Comparison of ENCODE assay signal across 25 cellular contexts in the genomic region with DNA sequence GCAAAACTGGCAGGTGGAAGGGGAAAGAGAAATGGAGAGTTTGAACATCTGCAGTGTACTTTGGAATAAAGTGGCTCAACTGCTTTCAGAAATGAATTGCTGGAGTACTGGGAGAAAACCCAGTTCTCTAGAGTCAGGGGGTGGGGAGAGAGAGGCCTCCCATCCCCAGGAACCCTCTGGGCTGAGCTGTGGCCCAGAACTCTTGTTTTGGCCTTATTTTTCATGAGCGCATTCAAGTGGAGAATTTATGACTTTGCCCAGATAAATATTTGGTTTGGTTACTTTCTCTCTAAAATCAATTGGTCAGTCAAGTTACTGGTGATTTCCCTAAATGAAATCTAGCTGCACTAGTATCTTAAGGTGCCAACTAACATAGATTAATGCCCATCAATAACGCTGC. TPM values are rescaled to one million over a fixed set of nuclear protein-coding genes. Genes with fewer than 3 reads are reported as not detected.
DNase-seq lines count a peak whose midpoint lies in the region; ATAC-seq and TF ChIP-seq lines count a peak whose summit lies in the region.
"Had no signal": no experiment of that assay in that cellular context is flagged by ENCODE, and none has a peak within 500 bp of the region (broad histone marks: within the 10 kb centered on the region; RNA-seq: fewer than 3 reads in every experiment).

No MANE protein-coding gene starts in this region.

- no peak overlapping the region for H3K4me3 Mint-ChIP-seq in activated T-cell treated with anti-CD3 and anti-CD28 coated beads, Interleukin-2, amount 50 U/mL, for 72 hours
- H3K4me3 Mint-ChIP-seq: CD4-positive, CD25-positive, alpha-beta regulatory T cell had no signal

- H2BK20ac ChIP-seq in IMR-90 (ENCODE audit: low read depth, low read length), result no peak overlapping the region

- H2AFZ ChIP-seq in IMR-90 (replicated peaks; ENCODE audit: low read length, poor library complexity), result no peak overlapping the region

- TF ChIP-seq EP300 in sigmoid colon (IDR thresholded peaks at IDR 0.05), result no peak

- intact Hi-C loops in IMR-90 (cut with micrococcal nuclease), result no loop called here
- intact Hi-C loops in right lobe of liver (cut with DNase I), result no loop called here
- intact Hi-C loops in sigmoid colon (cut with DNase I), result no loop called here

- dilution Hi-C loops in IMR-90 (cut with HindIII; ENCODE audit: low sequenced_read_pairs, unreplicated experiment), result no loop called here

- peaks cover 20 to 75% of the 10 kb centered on the region in 2 experiments for H3K79me1 ChIP-seq in IMR-90 (ENCODE audit: low read depth in 1 of 2, low read length in 2 of 2)

- no peak overlapping the region for H4K8ac ChIP-seq in IMR-90 (ENCODE audit: low read depth in 2 of 2, low read length in 2 of 2)

- H3K4me1 Mint-ChIP-seq in activated T-cell treated with anti-CD3 and anti-CD28 coated beads, Interleukin-2, amount 50 U/mL, for 72 hours (ENCODE audit: low read depth), result no peaks in the 10 kb centered on the region

- peaks cover 52% of the 10 kb centered on the region for H3K36me3 ChIP-seq in IMR-90 (ENCODE audit: control insufficient read depth, insufficient read depth, low read length)
- peaks cover 0 to 12% (median 4%) of the 10 kb centered on the region in 4 donors for H3K36me3 ChIP-seq in right lobe of liver
- H3K36me3 ChIP-seq in sigmoid colon, result peaks cover 17 to 86% (median 37%) of the 10 kb centered on the region in 4 donors

- no peak overlapping the region for H3K56ac ChIP-seq in IMR-90 (ENCODE audit: extremely low read depth, insufficient read depth, low read length)

- no peak overlapping the region for H3K18ac ChIP-seq in IMR-90 (ENCODE audit: low read depth, low read length)

- H3K9ac ChIP-seq in IMR-90 (ENCODE audit: low read depth, low read length), result no peak overlapping the region

- H2BK5ac ChIP-seq in IMR-90 (ENCODE audit: low read depth, low read length, poor library complexity, severe bottlenecking), result no peak overlapping the region

- H3K23ac ChIP-seq in IMR-90 (ENCODE audit: low read depth, low read length), result no peak overlapping the region

- no peak overlapping the region for H3K4me3 ChIP-seq in IMR-90 (ENCODE audit: insufficient read depth, low read depth, low read length)
- no peak overlapping the region for H3K4me3 ChIP-seq in coronary artery
- no peak overlapping the region for H3K4me3 ChIP-seq in right lobe of liver
- peak overlapping the region in 2 of 4 donors; percentile 1 to 3 for H3K4me3 ChIP-seq in sigmoid colon
- H3K4me3 ChIP-seq: GM12878, HAP-1, K562, SJSA1 had no signal

- H3K27ac Mint-ChIP-seq in activated T-cell treated with anti-CD3 and anti-CD28 coated beads, Interleukin-2, amount 50 U/mL, for 72 hours, result no peak overlapping the region
- H3K27ac Mint-ChIP-seq: CD4-positive, CD25-positive, alpha-beta regulatory T cell; HFFc6 had no signal

- ATAC-seq in IMR-90 (ENCODE audit: low read depth), result no peak
- peak; percentile 80 to 88 (median 82) for ATAC-seq in right lobe of liver
- ATAC-seq in HG02571 (IDR thresholded peaks at IDR 0.05; ENCODE audit: unreplicated experiment), result no peak
- ATAC-seq in activated T-cell treated with anti-CD3 and anti-CD28 coated beads, Interleukin-2, amount 50 U/mL, for 72 hours (replicated peaks in 1 of 2), result no peak
- ATAC-seq: GM12878, K562, Right ventricle myocardium inferior had no signal

- no peak overlapping the region for H3K4me2 ChIP-seq in IMR-90 (ENCODE audit: low read depth, low read length)

- in situ Hi-C loops in IMR-90 (cut with MboI; ENCODE audit: low sequenced_read_pairs), result no loop called here

- no peak for TF ChIP-seq CTCF in IMR-90 (conservative IDR thresholded peaks at IDR 0.05; ENCODE audit: low read depth, low read length)
- TF ChIP-seq CTCF in coronary artery (IDR thresholded peaks at IDR 0.05), result no peak
- TF ChIP-seq CTCF in right lobe of liver (IDR thresholded peaks at IDR 0.05), result no peak
- TF ChIP-seq CTCF in sigmoid colon (IDR thresholded peaks at IDR 0.05), result no peak
- no peak for TF ChIP-seq CTCF in GM10266 (IDR thresholded peaks at IDR 0.05; ENCODE audit: control insufficient read depth, insufficient read depth, low read depth, missing control alignments)

- no peak for DNase-seq in IMR-90
- no peak for DNase-seq in coronary artery (ENCODE audit: low spot score)
- peak in 1 of 3 donors; percentile 69 for DNase-seq in right lobe of liver
- no peak for DNase-seq in sigmoid colon
- no peak for DNase-seq in GM10266 (ENCODE audit: extremely low spot score)
- no peak for DNase-seq in activated T-cell treated with anti-CD3 and anti-CD28 coated beads, Interleukin-2, amount 50 U/mL, for 72 hours
- no peak for DNase-seq in NCI-H187 (lab: John Stamatoyannopoulos, UW)
- DNase-seq: CD4-positive, CD25-positive, alpha-beta regulatory T cell; GOT3; HFFc6; Kasumi-1; MV-4-11; NCI-H1105; NCI-H1436 treated with DMSO at 0.1 percent for 48 hours; NCI-H1930; NCI-H2107; NCI-H446; NCI-H524 treated with DMSO at 0.1 percent for 48 hours; NCI-H774 had no signal

- WGBS in IMR-90 (ENCODE audit: extremely low coverage in 2 of 2, insufficient read length in 1 of 2), 2 experiments, result no CpG with 5 or more reads among the region's 2 CpGs
- 37% methylated on average over 2 of the region's 2 CpGs for WGBS in right lobe of liver (ENCODE audit: insufficient coverage, low coverage, low lambda C conversion rate, missing lambda C conversion rate)
- WGBS in sigmoid colon, 2 donors, result 89 to 92% methylated on average over 2 of the region's 2 CpGs

- H3K9me1 ChIP-seq in IMR-90 (ENCODE audit: insufficient read depth, low read length), result peaks cover 20% of the 10 kb centered on the region

- no peaks in the 10 kb centered on the region for H3K9me3 Mint-ChIP-seq in activated T-cell treated with anti-CD3 and anti-CD28 coated beads, Interleukin-2, amount 50 U/mL, for 72 hours
- H3K9me3 Mint-ChIP-seq: CD4-positive, CD25-positive, alpha-beta regulatory T cell; HFFc6 had no signal

- H3K27ac ChIP-seq in IMR-90 (ENCODE audit: insufficient read depth, low read length) (no peak overlapping the region), coronary artery (peak overlapping the region; percentile 0 to 53), right lobe of liver (peak overlapping the region in 1 of 3 donors; percentile 58), sigmoid colon (peak overlapping the region; percentile 53 to 98 (median 79))
- H3K27ac ChIP-seq: SJSA1 had no signal

- H3K14ac ChIP-seq in IMR-90 (replicated peaks; ENCODE audit: low read depth, low read length), result no peak overlapping the region

- no peaks in the 10 kb centered on the region for H3K27me3 Mint-ChIP-seq in activated T-cell treated with anti-CD3 and anti-CD28 coated beads, Interleukin-2, amount 50 U/mL, for 72 hours (ENCODE audit: low read depth)
- H3K27me3 Mint-ChIP-seq: CD4-positive, CD25-positive, alpha-beta regulatory T cell had no signal

- H4K20me1 ChIP-seq in IMR-90 (ENCODE audit: insufficient read depth, low read length), result peaks cover 50% of the 10 kb centered on the region

- no peak overlapping the region for H3K4ac ChIP-seq in IMR-90 (ENCODE audit: low read depth, low read length)

- H3K4me1 ChIP-seq in IMR-90 (ENCODE audit: control insufficient read depth, insufficient read depth, low read length), result peaks cover 19% of the 10 kb centered on the region
- peaks cover 0 to 21% (median 9%) of the 10 kb centered on the region in 4 donors for H3K4me1 ChIP-seq in right lobe of liver
- H3K4me1 ChIP-seq in sigmoid colon, result peaks cover 0 to 72% (median 45%) of the 10 kb centered on the region in 4 donors
- H3K4me1 ChIP-seq: HAP-1 had no signal

- no peak overlapping the region for H2BK15ac ChIP-seq in IMR-90 (ENCODE audit: low read depth, low read length)

- no peak overlapping the region for H2AK9ac ChIP-seq in IMR-90 (replicated peaks; ENCODE audit: low read depth, low read length, poor library complexity)

- TF ChIP-seq POLR2A in IMR-90 (IDR thresholded peaks at IDR 0.05; ENCODE audit: low read depth, low read length) (no peak), right lobe of liver (IDR thresholded peaks at IDR 0.05) (no peak), sigmoid colon (IDR thresholded peaks at IDR 0.05) (no peak)

- H2AK5ac ChIP-seq in IMR-90 (ENCODE audit: low read depth, low read length), result no peak overlapping the region

- no peak overlapping the region for H2BK120ac ChIP-seq in IMR-90 (ENCODE audit: low read depth, low read length)

- H4K91ac ChIP-seq in IMR-90 (ENCODE audit: insufficient read depth, low read depth, low read length), result no peak overlapping the region

- TSS peak; percentile 85 for BruUV-seq in IMR-90 (replicated peaks; lab: Mats Ljungman, UMichigan)

- no peak for TF ChIP-seq RAD21 in IMR-90 (IDR thresholded peaks at IDR 0.05; ENCODE audit: low read length)

- CTCF ChIA-PET in IMR-90 (lab: Yijun Ruan, JAX), result no interaction called here

- H3K27me3 ChIP-seq in IMR-90 (ENCODE audit: control insufficient read depth, insufficient read depth, low read length) (no peaks in the 10 kb centered on the region), right lobe of liver (no peaks in the 10 kb centered on the region), sigmoid colon (no peaks in the 10 kb centered on the region)
- H3K27me3 ChIP-seq: SJSA1 had no signal

- POLR2A ChIA-PET in IMR-90 (lab: Charles Lee; ENCODE audit: unreplicated experiment), result no interaction called here

- no peaks in the 10 kb centered on the region for H3K36me3 Mint-ChIP-seq in activated T-cell treated with anti-CD3 and anti-CD28 coated beads, Interleukin-2, amount 50 U/mL, for 72 hours (ENCODE audit: insufficient read depth in 2 of 2)

- no peak overlapping the region for H4K5ac ChIP-seq in IMR-90 (ENCODE audit: low read depth, low read length)

- H3K9me3 ChIP-seq in IMR-90 (ENCODE audit: control insufficient read depth, insufficient read depth, low read length), result no peaks in the 10 kb centered on the region
- no peaks in the 10 kb centered on the region for H3K9me3 ChIP-seq in right lobe of liver
- H3K9me3 ChIP-seq in sigmoid colon, result no peaks in the 10 kb centered on the region
- H3K9me3 ChIP-seq: HAP-1, SJSA1 had no signal

TF ChIP-seq in IMR-90, 13 proteins besides CTCF, POLR2A, EP300 and RAD21 (continues in another document):
- no peak for TF ChIP-seq RFX5 (IDR thresholded peaks at IDR 0.05; ENCODE audit: low read depth, low read length)
- no peak for TF ChIP-seq SMC3 (IDR thresholded peaks at IDR 0.05; ENCODE audit: low read depth, low read length)
- no peak for TF ChIP-seq MAFK (IDR thresholded peaks at IDR 0.05; ENCODE audit: low read depth, low read length)
- TF ChIP-seq RCOR1 (IDR thresholded peaks at IDR 0.05; ENCODE audit: insufficient replicate concordance, low read length), result no peak

RNA-seq across cellular contexts. Expression of a gene that starts 28.7 kb away (rescaled TPM):
- total RNA-seq in IMR-90 (2012; rRNA removed), result 22.6 and 35.8 TPM in 2 replicates
- 18.6 and 21.5 TPM in 2 replicates for polyA plus RNA-seq in IMR-90 (2012; rRNA removed)
- 4.9 TPM in 2 replicates for polyA plus RNA-seq in IMR-90 (2012; cell fraction: cytosol; rRNA removed)
- 3.4 and 15.4 TPM in 2 replicates for polyA plus RNA-seq in IMR-90 (2012; cell fraction: nucleus; rRNA removed; ENCODE audit: low replicate concordance)
- 10 to 100 TPM; 23.0 to 39.8 (median 27.2) TPM for total RNA-seq in right lobe of liver
- total RNA-seq in sigmoid colon, result 10 to 100 TPM; 15.3 to 26.4 (median 19.2) TPM
- polyA plus RNA-seq in sigmoid colon, result 10 to 100 TPM in 1 of 3 donors, 1 to 10 TPM in 2; 6.6 to 24.9 (median 7.6) TPM
- total RNA-seq in activated T-cell treated with anti-CD3 and anti-CD28 coated beads, Interleukin-2, amount 50 U/mL, for 72 hours, result 10 to 100 TPM; 27.1 to 30.0 TPM

Comparison
In these comparisons a context has a peak if more than half of its experiments do, and no peak if none do; other contexts are left out.
1. ATAC-seq: peak in right lobe of liver (4 of 4); none in IMR-90 (single experiment), HG02571 (single experiment) and activated T-cell treated with anti-CD3 and anti-CD28 coated beads, Interleukin-2, amount 50 U/mL, for 72 hours (0 of 2).